1 cellular context compared by ENCODE assay signal in the genomic region with DNA sequence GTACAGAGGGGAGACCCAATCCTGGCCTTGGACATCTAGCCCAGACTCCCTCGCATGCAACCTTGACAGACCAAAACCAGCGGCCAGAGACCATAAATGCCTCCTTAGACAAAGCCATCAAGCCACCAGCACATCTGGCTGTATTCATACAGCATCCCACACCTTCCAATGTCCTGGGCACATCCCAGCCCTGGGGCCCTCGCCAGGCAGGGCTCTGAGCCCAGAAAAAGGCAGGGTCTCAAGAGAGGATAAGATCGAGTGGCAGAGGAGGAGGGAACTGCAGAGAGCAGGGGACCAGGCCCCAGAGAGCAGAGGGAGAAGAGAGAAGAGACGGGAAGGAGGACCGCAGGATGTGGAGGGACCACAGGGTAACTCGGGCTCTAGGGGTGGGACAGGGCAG.
TF ChIP-seq lines count a peak whose summit lies in the region.

No MANE protein-coding gene starts in this region.

TF ChIP-seq in H1, 55 proteins besides CTCF, POLR2A, EP300 and RAD21:
- TF ChIP-seq EGR1 (IDR thresholded peaks at IDR 0.05; ENCODE audit: borderline replicate concordance, low read depth, low read length) = no peak
- no peak for TF ChIP-seq TAF7 (optimal IDR thresholded peaks at IDR 0.05; ENCODE audit: borderline replicate concordance, low read depth, low read length)
- TF ChIP-seq TBP (IDR thresholded peaks at IDR 0.05; ENCODE audit: low read depth, low read length) = no peak
- TF ChIP-seq SP1 (IDR thresholded peaks at IDR 0.05; ENCODE audit: low read depth, low read length) = no peak
- TF ChIP-seq CEBPB (IDR thresholded peaks at IDR 0.05; ENCODE audit: low read depth, low read length) = no peak
- no peak for TF ChIP-seq SIRT6 (IDR thresholded peaks at IDR 0.05; ENCODE audit: low read length)
- no peak for TF ChIP-seq POU5F1 (IDR thresholded peaks at IDR 0.05; ENCODE audit: low read depth, low read length)
- no peak for TF ChIP-seq NRF1 (IDR thresholded peaks at IDR 0.05; ENCODE audit: low read depth, low read length)
- no peak for TF ChIP-seq JUN (IDR thresholded peaks at IDR 0.05; ENCODE audit: low read depth, low read length)
- TF ChIP-seq RFX5 (IDR thresholded peaks at IDR 0.05; ENCODE audit: borderline replicate concordance, low read depth, low read length) = no peak
- TF ChIP-seq HDAC6 (IDR thresholded peaks at IDR 0.05; ENCODE audit: low read depth, low read length) = no peak
- TF ChIP-seq RXRA (IDR thresholded peaks at IDR 0.05; ENCODE audit: insufficient read depth, low read depth, low read length) = no peak
- no peak for TF ChIP-seq RNF2 (IDR thresholded peaks at IDR 0.05; ENCODE audit: borderline replicate concordance, low read depth, low read length, missing control alignments, poor library complexity, severe bottlenecking)
- TF ChIP-seq CHD2 (IDR thresholded peaks at IDR 0.05; ENCODE audit: low read length) = no peak
